ENCODE assay signal across 22 cellular contexts in the genomic region with DNA sequence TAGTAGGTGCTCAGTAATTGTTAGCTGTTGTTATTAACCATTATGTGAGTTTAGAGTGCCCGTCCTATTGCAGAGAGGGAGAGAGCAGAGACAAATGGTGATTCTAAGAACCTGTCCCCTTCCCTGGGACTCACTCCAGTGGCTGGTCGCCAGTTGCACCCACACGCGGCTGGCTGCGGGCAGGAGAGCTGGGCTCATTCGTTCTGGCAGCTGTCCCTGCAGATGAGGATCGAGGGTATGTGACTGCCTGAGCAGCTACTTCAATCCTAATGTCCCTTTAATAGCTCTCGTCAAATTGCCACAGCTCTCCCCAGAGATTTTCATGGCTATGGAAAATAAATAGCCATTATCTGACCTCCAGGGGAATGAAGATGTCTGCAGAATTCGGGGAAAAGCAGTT. TPM values are rescaled to one million over a fixed set of nuclear protein-coding genes. Genes with fewer than 3 reads are reported as not detected.
"Had no signal": no experiment of that assay in that cellular context is flagged by ENCODE, and none has a peak within 500 bp of the region (broad histone marks: within the 10 kb centered on the region; RNA-seq: fewer than 3 reads in every experiment).

No MANE protein-coding gene starts in this region.

- H3K27ac ChIP-seq: breast epithelium, foreskin keratinocyte, neutrophil, parathyroid adenoma, skin epidermis, tibial artery, vagina had no signal

- DNase-seq: activated CD4-positive, alpha-beta T cell treated with anti-CD3 and anti-CD28 coated beads, Interleukin-2, amount 50 U/mL, for 48 hours; activated CD4-positive, CD25-positive, alpha-beta regulatory T cell treated with anti-CD3 and anti-CD28 coated beads, Interleukin-2, amount 50 U/mL, for 72 hours; activated naive CD4-positive, alpha-beta T cell treated with Interleukin-2 at 50 U/mL for 16 hours; activated naive CD8-positive, alpha-beta T cell treated with anti-CD3 and anti-CD28 coated beads, Interleukin-2, amount 50 U/mL, for 24 hours; aorta; dermis blood vessel endothelial cell; effector memory CD8-positive, alpha-beta T cell; foreskin keratinocyte; head of caudate nucleus; naive thymus-derived CD8-positive, alpha-beta T cell; stimulated activated CD4-positive, alpha-beta T cell treated with anti-CD3 and anti-CD28 coated beads, Interleukin-15, amount 100 ng/mL, for 24 hours; stimulated activated CD4-positive, alpha-beta T cell treated with anti-CD3 and anti-CD28 coated beads, Interleukin-4, amount 100 ng/mL, for 1 hour; stimulated activated naive B cell treated with anti-CD40 and anti-IgM and Interleukin-4, amounts not matched to agents 10 μg/mL and 1 μg/mL and 100 μg/mL, for 72 hours; tibial artery had no signal

- H3K9me3 ChIP-seq: breast epithelium, neutrophil, tibial artery, vagina had no signal

- H3K4me3 Mint-ChIP-seq: activated naive CD8-positive, alpha-beta T cell treated with anti-CD3 and anti-CD28 coated beads, Interleukin-2, amount 50 U/mL, for 24 hours; activated T-helper 17 cell treated with anti-CD3 and anti-CD28 coated beads, Interleukin-2, amount 50 U/mL, for 72 hours; effector memory CD8-positive, alpha-beta T cell; naive thymus-derived CD8-positive, alpha-beta T cell; stimulated activated naive B cell treated with anti-CD40 and anti-IgM and Interleukin-4, amounts not matched to agents 10 μg/mL and 1 μg/mL and 100 μg/mL, for 72 hours had no signal

- H3K4me1 Mint-ChIP-seq: activated naive CD8-positive, alpha-beta T cell treated with anti-CD3 and anti-CD28 coated beads, Interleukin-2, amount 50 U/mL, for 24 hours; activated T-helper 17 cell treated with anti-CD3 and anti-CD28 coated beads, Interleukin-2, amount 50 U/mL, for 72 hours had no signal

- H3K27ac Mint-ChIP-seq: activated naive CD8-positive, alpha-beta T cell treated with anti-CD3 and anti-CD28 coated beads, Interleukin-2, amount 50 U/mL, for 24 hours; activated T-helper 17 cell treated with anti-CD3 and anti-CD28 coated beads, Interleukin-2, amount 50 U/mL, for 72 hours; stimulated activated naive B cell treated with anti-CD40 and anti-IgM and Interleukin-4, amounts not matched to agents 10 μg/mL and 1 μg/mL and 100 μg/mL, for 72 hours had no signal

- H3K9me3 Mint-ChIP-seq: activated naive CD8-positive, alpha-beta T cell treated with anti-CD3 and anti-CD28 coated beads, Interleukin-2, amount 50 U/mL, for 24 hours; activated T-helper 17 cell treated with anti-CD3 and anti-CD28 coated beads, Interleukin-2, amount 50 U/mL, for 72 hours; effector memory CD8-positive, alpha-beta T cell; naive thymus-derived CD8-positive, alpha-beta T cell had no signal

- H3K27me3 ChIP-seq: breast epithelium, foreskin keratinocyte, neutrophil, tibial artery, vagina had no signal

- H3K4me1 ChIP-seq: breast epithelium, foreskin keratinocyte, tibial artery, vagina had no signal

- H3K27me3 Mint-ChIP-seq: activated naive CD8-positive, alpha-beta T cell treated with anti-CD3 and anti-CD28 coated beads, Interleukin-2, amount 50 U/mL, for 24 hours; activated T-helper 17 cell treated with anti-CD3 and anti-CD28 coated beads, Interleukin-2, amount 50 U/mL, for 72 hours; effector memory CD8-positive, alpha-beta T cell; naive thymus-derived CD8-positive, alpha-beta T cell; stimulated activated naive B cell treated with anti-CD40 and anti-IgM and Interleukin-4, amounts not matched to agents 10 μg/mL and 1 μg/mL and 100 μg/mL, for 72 hours had no signal

- H3K4me3 ChIP-seq: breast epithelium, skin epidermis, tibial artery, vagina had no signal

- ATAC-seq: activated naive CD8-positive, alpha-beta T cell treated with anti-CD3 and anti-CD28 coated beads, Interleukin-2, amount 50 U/mL, for 24 hours; activated T-helper 17 cell treated with anti-CD3 and anti-CD28 coated beads, Interleukin-2, amount 50 U/mL, for 72 hours; effector memory CD8-positive, alpha-beta T cell; foreskin keratinocyte; left lobe of liver; naive thymus-derived CD8-positive, alpha-beta T cell; stimulated activated naive B cell treated with anti-CD40 and anti-IgM and Interleukin-4, amounts not matched to agents 10 μg/mL and 1 μg/mL and 100 μg/mL, for 72 hours had no signal

RNA-seq across cellular contexts. Expression of a gene that starts 59.4 kb away (rescaled TPM):
- total RNA-seq: dermis blood vessel endothelial cell, left lobe of liver, renal cortical epithelial cell had no signal
